Comparison of ENCODE assay signal across 8 cellular contexts in the genomic region with DNA sequence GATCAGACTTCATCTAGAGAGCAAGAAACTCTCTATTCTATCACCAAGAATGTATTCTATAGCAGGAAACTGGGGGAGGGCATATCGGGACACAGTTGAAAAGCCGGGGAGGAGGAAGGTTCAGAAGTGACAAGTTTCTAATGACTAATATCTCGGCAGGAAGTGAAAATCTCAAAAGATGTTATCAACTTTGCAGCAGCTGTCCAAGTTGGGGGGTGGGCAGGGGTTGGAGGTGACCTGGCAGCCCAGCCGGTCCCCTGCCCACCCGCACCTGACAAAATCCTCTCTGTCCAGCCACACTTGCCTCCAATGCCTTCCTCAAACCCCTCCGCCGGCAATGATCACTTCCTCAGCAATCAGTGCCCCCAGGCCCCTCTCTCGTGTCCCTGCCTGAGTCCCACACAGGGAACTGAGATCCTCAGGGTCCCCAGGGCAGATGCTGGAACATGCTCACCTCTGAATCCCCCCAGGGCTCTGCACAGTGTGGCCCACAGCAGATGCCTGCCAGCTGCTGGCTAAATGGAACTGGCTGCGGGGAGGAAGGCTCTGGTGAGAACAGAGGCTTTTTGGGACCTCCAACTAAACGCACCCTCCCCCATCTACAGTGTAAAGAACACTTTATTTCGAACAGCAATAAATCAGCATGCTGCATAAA. TPM values are rescaled to one million over a fixed set of nuclear protein-coding genes. Genes with fewer than 3 reads are reported as not detected.
DNase-seq lines count a peak whose midpoint lies in the region; ATAC-seq lines count a peak whose summit lies in the region.

No MANE protein-coding gene starts in this region.

- no peak overlapping the region for H3K4me3 ChIP-seq in right cardiac atrium (ENCODE audit: low read length)

- H3K27me3 Mint-ChIP-seq in activated naive CD4-positive, alpha-beta T cell treated with anti-CD3 and anti-CD28 coated beads, Interleukin-2, amount 10 ng/mL, durations not matched to agents 7 days and 5 days: no peaks in the 10 kb centered on the region

- H3K27me3 ChIP-seq in right cardiac atrium (ENCODE audit: control insufficient read depth, insufficient read depth): no peaks in the 10 kb centered on the region

- H3K9me3 ChIP-seq in right cardiac atrium (ENCODE audit: control insufficient read depth, low read length): no peaks in the 10 kb centered on the region

- H3K9me3 Mint-ChIP-seq in activated naive CD4-positive, alpha-beta T cell treated with anti-CD3 and anti-CD28 coated beads, Interleukin-2, amount 10 ng/mL, durations not matched to agents 7 days and 5 days: no peaks in the 10 kb centered on the region

- intact Hi-C loops in right cardiac atrium (cut with DNase I): no loop called here

- peak overlapping the region; percentile 95 for H3K27ac Mint-ChIP-seq in activated naive CD4-positive, alpha-beta T cell treated with anti-CD3 and anti-CD28 coated beads, Interleukin-2, amount 10 ng/mL, durations not matched to agents 7 days and 5 days

- H3K4me1 Mint-ChIP-seq in activated naive CD4-positive, alpha-beta T cell treated with anti-CD3 and anti-CD28 coated beads, Interleukin-2, amount 10 ng/mL, durations not matched to agents 7 days and 5 days: peaks cover 100% of the 10 kb centered on the region

- ATAC-seq in HG02763 (IDR thresholded peaks at IDR 0.05; ENCODE audit: unreplicated experiment) (peak; percentile 62), right cardiac atrium (no peak)

- WGBS in right cardiac atrium: 43% methylated on average over 11 of the region's 11 CpGs

- CTCF ChIA-PET in activated naive CD4-positive, alpha-beta T cell treated with anti-CD3 and anti-CD28 coated beads, Interleukin-2, amount 10 ng/mL, durations not matched to agents 7 days and 5 days (lab: Charles Lee): interaction anchor here (1.0 to 8.4 kb wide), 8 partner anchors 18 to 50 kb away, joined by 3 to 40 read pairs (median 4); no protein-coding TSS in a partner anchor

- DNase-seq in activated CD4-positive, CD25-positive, alpha-beta regulatory T cell (lab: John Stamatoyannopoulos, UW): peak in 3 of 4 experiments; percentile 37 to 44 (median 41)
- DNase-seq in activated CD4-positive, CD25-positive, alpha-beta regulatory T cell treated with anti-CD3 and anti-CD28 coated beads, Interleukin-2, amount 50 U/mL, for 72 hours: no peak
- DNase-seq in NCI-H1694 treated with DMSO at 0.1 percent for 48 hours (lab: John Stamatoyannopoulos, UW): peak; percentile 75
- DNase-seq in activated naive CD4-positive, alpha-beta T cell treated with anti-CD3 and anti-CD28 coated beads, Interleukin-2, amount 10 ng/mL, durations not matched to agents 7 days and 5 days: peak; percentile 71
- peak; percentile 51 for DNase-seq in stimulated activated CD4-positive, alpha-beta T cell treated with anti-CD3 and anti-CD28 coated beads, Interleukin-4, amount 100 ng/mL, for 1 hour
- no peak for DNase-seq in NCI-H82 treated with DMSO at 0.1 percent for 48 hours (lab: John Stamatoyannopoulos, UW; ENCODE audit: unreplicated experiment)
- no peak for DNase-seq in right cardiac atrium

- H3K4me3 Mint-ChIP-seq in activated naive CD4-positive, alpha-beta T cell treated with anti-CD3 and anti-CD28 coated beads, Interleukin-2, amount 10 ng/mL, durations not matched to agents 7 days and 5 days: peak overlapping the region; percentile 72

- no peak overlapping the region for H3K27ac ChIP-seq in right cardiac atrium (ENCODE audit: low read length)

- peaks cover 9% of the 10 kb centered on the region for H3K4me1 ChIP-seq in right cardiac atrium (ENCODE audit: control insufficient read depth, insufficient read depth, low read length)

- peaks cover 47% of the 10 kb centered on the region for H3K36me3 Mint-ChIP-seq in activated naive CD4-positive, alpha-beta T cell treated with anti-CD3 and anti-CD28 coated beads, Interleukin-2, amount 10 ng/mL, durations not matched to agents 7 days and 5 days

RNA-seq across cellular contexts. Expression of a gene that starts 43.9 kb away (rescaled TPM):
- total RNA-seq in right cardiac atrium: 1 to 10 TPM; 2.5 to 5.4 (median 4.8) TPM
- polyA plus RNA-seq in right cardiac atrium: 2.5 TPM

Comparison
In these comparisons a context has a peak if more than half of its experiments do, and no peak if none do; other contexts are left out.
1. DNase-seq: peak in activated CD4-positive, CD25-positive, alpha-beta regulatory T cell (3 of 4), NCI-H1694 treated with DMSO at 0.1 percent for 48 hours (single experiment), activated naive CD4-positive, alpha-beta T cell treated with anti-CD3 and anti-CD28 coated beads, Interleukin-2, amount 10 ng/mL, durations not matched to agents 7 days and 5 days (single experiment) and stimulated activated CD4-positive, alpha-beta T cell treated with anti-CD3 and anti-CD28 coated beads, Interleukin-4, amount 100 ng/mL, for 1 hour (single experiment); none in activated CD4-positive, CD25-positive, alpha-beta regulatory T cell treated with anti-CD3 and anti-CD28 coated beads, Interleukin-2, amount 50 U/mL, for 72 hours (single experiment), NCI-H82 treated with DMSO at 0.1 percent for 48 hours (single experiment) and right cardiac atrium (0 of 3).